ENCODE assay signal across 11 cellular contexts in the genomic region with DNA sequence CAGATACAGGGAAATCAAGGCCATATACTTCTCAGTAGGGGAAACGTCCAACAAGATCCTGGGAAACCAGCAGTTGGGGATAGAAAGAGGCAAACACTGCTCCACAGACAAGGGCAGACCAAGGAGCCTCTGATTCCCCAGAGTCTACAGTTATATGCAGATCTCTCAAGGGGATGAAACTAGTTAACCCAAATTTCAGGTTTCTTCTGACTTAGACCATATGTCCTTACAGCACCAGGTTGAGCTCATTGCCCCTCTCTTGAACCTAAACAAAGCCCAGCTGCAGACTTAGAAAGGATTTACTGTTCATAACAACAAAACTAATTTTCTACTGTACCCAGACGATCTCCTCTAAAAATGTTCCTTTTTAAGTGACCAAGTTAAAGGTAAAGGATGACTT. TPM values are rescaled to one million over a fixed set of nuclear protein-coding genes. Genes with fewer than 3 reads are reported as not detected.
A peak's percentile ranks its signal among the peaks of the same experiment; 100 is the strongest.
DNase-seq lines count a peak whose midpoint lies in the region; ATAC-seq and TF ChIP-seq lines count a peak whose summit lies in the region.
"Had no signal": no experiment of that assay in that cellular context is flagged by ENCODE, and none has a peak within 500 bp of the region (broad histone marks: within the 10 kb centered on the region; RNA-seq: fewer than 3 reads in every experiment).

No MANE protein-coding gene starts in this region.

- TF ChIP-seq CTCF in upper lobe of right lung (IDR thresholded peaks at IDR 0.05) = no peak
- no peak for TF ChIP-seq CTCF in left ventricle myocardium inferior (IDR thresholded peaks at IDR 0.05; ENCODE audit: borderline replicate concordance)

- H3K4me1 ChIP-seq in adipocyte (ENCODE audit: control insufficient read depth, insufficient read depth, low read length) (peaks cover 5% of the 10 kb centered on the region), upper lobe of right lung (peaks cover 11% of the 10 kb centered on the region), left ventricle myocardium inferior (peaks cover 9% of the 10 kb centered on the region)

- H3K4me3 ChIP-seq in adipocyte (ENCODE audit: low read length) (peak overlapping the region; percentile 30), upper lobe of right lung (peak overlapping the region; percentile 6), left ventricle myocardium inferior (no peak overlapping the region)
- H3K4me3 ChIP-seq: SK-N-MC had no signal

- CTCF ChIA-PET in activated naive CD4-positive, alpha-beta T cell treated with anti-CD3 and anti-CD28 coated beads for 36 hours (lab: Charles Lee) = interaction anchor here (1.6 kb wide), 2 partner anchors 9 to 23 kb away, joined by 6 read pairs; no protein-coding TSS in a partner anchor

- H3K36me3 Mint-ChIP-seq in activated naive CD4-positive, alpha-beta T cell treated with anti-CD3 and anti-CD28 coated beads for 36 hours (ENCODE audit: low read depth) = no peaks in the 10 kb centered on the region
- H3K36me3 Mint-ChIP-seq in activated naive CD4-positive, alpha-beta T cell treated with anti-CD3 and anti-CD28 coated beads, Interleukin-2, amount 50 U/mL, for 72 hours = no peaks in the 10 kb centered on the region

- H3K4me1 Mint-ChIP-seq in activated naive CD4-positive, alpha-beta T cell treated with anti-CD3 and anti-CD28 coated beads for 36 hours (ENCODE audit: low read depth) = peaks cover 20% of the 10 kb centered on the region

- intact Hi-C loops in activated naive CD4-positive, alpha-beta T cell treated with anti-CD3 and anti-CD28 coated beads for 36 hours (cut with micrococcal nuclease) = no loop called here
- intact Hi-C loops in upper lobe of right lung (cut with DNase I) = no loop called here
- intact Hi-C loops in left ventricle myocardium inferior (cut with micrococcal nuclease) = no loop called here

- no peak for ATAC-seq in activated naive CD4-positive, alpha-beta T cell treated with anti-CD3 and anti-CD28 coated beads, Interleukin-2, amount 50 U/mL, for 72 hours
- peak; percentile 28 for ATAC-seq in HG03354 (IDR thresholded peaks at IDR 0.05; ENCODE audit: poor library complexity, severe bottlenecking, unreplicated experiment)
- no peak for ATAC-seq in upper lobe of right lung
- ATAC-seq in GM18517 (IDR thresholded peaks at IDR 0.05; ENCODE audit: unreplicated experiment) = no peak

- H3K27me3 Mint-ChIP-seq in activated naive CD4-positive, alpha-beta T cell treated with anti-CD3 and anti-CD28 coated beads for 36 hours (ENCODE audit: low read depth) = no peaks in the 10 kb centered on the region

- H3K27ac Mint-ChIP-seq in activated naive CD4-positive, alpha-beta T cell treated with anti-CD3 and anti-CD28 coated beads for 36 hours = peak overlapping the region; percentile 2
- H3K27ac Mint-ChIP-seq in activated naive CD4-positive, alpha-beta T cell treated with anti-CD3 and anti-CD28 coated beads, Interleukin-2, amount 50 U/mL, for 72 hours = no peak overlapping the region

- no peak for DNase-seq in activated naive CD4-positive, alpha-beta T cell treated with anti-CD3 and anti-CD28 coated beads for 36 hours
- no peak for DNase-seq in activated naive CD4-positive, alpha-beta T cell treated with anti-CD3 and anti-CD28 coated beads, Interleukin-2, amount 50 U/mL, for 72 hours (ENCODE audit: low spot score in 2 of 2)
- peak; percentile 48 for DNase-seq in adipocyte (ENCODE audit: low read depth)
- no peak for DNase-seq in upper lobe of right lung
- DNase-seq in AG08396 (ENCODE audit: low spot score) = no peak
- DNase-seq in left ventricle myocardium inferior = no peak
- DNase-seq: hypothalamus; stimulated activated CD8-positive, alpha-beta memory T cell treated with anti-CD3 and anti-CD28 coated beads, Interleukin-4, amount 100 ng/mL, for 48 hours had no signal

- H3K9me3 ChIP-seq in adipocyte (ENCODE audit: control insufficient read depth, low read length) (no peaks in the 10 kb centered on the region), upper lobe of right lung (no peaks in the 10 kb centered on the region), left ventricle myocardium inferior (replicated peaks) (no peaks in the 10 kb centered on the region)

- H3K27ac ChIP-seq in upper lobe of right lung = no peak overlapping the region
- H3K27ac ChIP-seq in left ventricle myocardium inferior (replicated peaks) = no peak overlapping the region
- H3K27ac ChIP-seq: SK-N-MC had no signal

- no peak overlapping the region for H3K9ac ChIP-seq in adipocyte (ENCODE audit: low read length)

- H3K36me3 ChIP-seq in adipocyte (ENCODE audit: control insufficient read depth, insufficient read depth, low read length, severe bottlenecking) = no peaks in the 10 kb centered on the region
- H3K36me3 ChIP-seq in upper lobe of right lung = no peaks in the 10 kb centered on the region
- H3K36me3 ChIP-seq in left ventricle myocardium inferior = no peaks in the 10 kb centered on the region

- H3K4me3 Mint-ChIP-seq in activated naive CD4-positive, alpha-beta T cell treated with anti-CD3 and anti-CD28 coated beads for 36 hours = no peak overlapping the region

- H3K27me3 ChIP-seq in adipocyte (replicated peaks; ENCODE audit: control insufficient read depth, insufficient read depth, low read length) (no peaks in the 10 kb centered on the region), upper lobe of right lung (no peaks in the 10 kb centered on the region), left ventricle myocardium inferior (ENCODE audit: low read depth) (no peaks in the 10 kb centered on the region)

- H3K9me3 Mint-ChIP-seq in activated naive CD4-positive, alpha-beta T cell treated with anti-CD3 and anti-CD28 coated beads for 36 hours = no peaks in the 10 kb centered on the region
- peaks cover 0 to 4% of the 10 kb centered on the region in 2 donors for H3K9me3 Mint-ChIP-seq in activated naive CD4-positive, alpha-beta T cell treated with anti-CD3 and anti-CD28 coated beads, Interleukin-2, amount 50 U/mL, for 72 hours

RNA-seq across cellular contexts. Expression of a gene that starts 24.3 kb away (rescaled TPM):
- 10 to 100 TPM; 21.3 to 21.4 TPM for total RNA-seq in activated naive CD4-positive, alpha-beta T cell treated with anti-CD3 and anti-CD28 coated beads for 36 hours
- total RNA-seq in activated naive CD4-positive, alpha-beta T cell treated with anti-CD3 and anti-CD28 coated beads, Interleukin-2, amount 50 U/mL, for 72 hours = 10 to 100 TPM; 18.5 to 30.1 TPM
- total RNA-seq in upper lobe of right lung (27.2 TPM), left ventricle myocardium inferior (9.9 TPM)
